Comparison of ENCODE assay signal across 9 cellular contexts in genomic region chr6:161295784-161296183, GRCh38.
"Had no signal": no experiment of that assay in that cellular context is flagged by ENCODE, and none has a peak within 500 bp of the region (broad histone marks: within the 10 kb centered on the region; RNA-seq: fewer than 3 reads in every experiment).

No MANE protein-coding gene starts in this region.

- FAIRE-seq: HTR-8/SVneo had no signal

- H3K4me1 ChIP-seq: HAP-1 had no signal

- H3K36me3 ChIP-seq: HAP-1 had no signal

- ATAC-seq: HCT116 had no signal

- H3K4me3 ChIP-seq: GM23248, HAP-1 had no signal

- H3K27ac ChIP-seq: GM23248, KMS-11 had no signal

- DNase-seq: GM23248, GOT3, H7, IMR-90, KBM-7 had no signal

- H3K9ac ChIP-seq: GM23248, KMS-11 had no signal
